17 cellular contexts compared by ENCODE assay signal in genomic region chr12:75750950-75751349, GRCh38.
DNase-seq lines count a peak whose midpoint lies in the region; ATAC-seq and TF ChIP-seq lines count a peak whose summit lies in the region.
"Had no signal": no experiment of that assay in that cellular context is flagged by ENCODE, and none has a peak within 500 bp of the region (broad histone marks: within the 10 kb centered on the region; RNA-seq: fewer than 3 reads in every experiment).

No MANE protein-coding gene starts in this region.

- TF ChIP-seq CTCF in MCF 10A (IDR thresholded peaks at IDR 0.05; ENCODE audit: unreplicated experiment) (no peak), breast epithelium (IDR thresholded peaks at IDR 0.05) (no peak), left lung (IDR thresholded peaks at IDR 0.05) (no peak)
- no peak for TF ChIP-seq CTCF in activated CD8-positive, alpha-beta T cell treated with anti-CD3 and anti-CD28 coated beads for 36 hours (IDR thresholded peaks at IDR 0.05)

- H3K9me3 ChIP-seq in breast epithelium (no peaks in the 10 kb centered on the region), left lung (no peaks in the 10 kb centered on the region)
- H3K9me3 ChIP-seq: prostate gland had no signal

- H3K27me3 Mint-ChIP-seq in MCF 10A (ENCODE audit: insufficient read depth, unreplicated experiment), result no peaks in the 10 kb centered on the region
- H3K27me3 Mint-ChIP-seq in activated CD8-positive, alpha-beta T cell treated with anti-CD3 and anti-CD28 coated beads for 36 hours, result peaks cover 9% of the 10 kb centered on the region

- H3K4me3 ChIP-seq in breast epithelium (no peak overlapping the region), left lung (no peak overlapping the region)
- H3K4me3 ChIP-seq: dorsolateral prefrontal cortex, prostate gland had no signal

- POLR2A ChIA-PET in MCF 10A (lab: Yijun Ruan, JAX), result interaction anchor here (0.7 kb wide), 1 partner anchor 30 kb away, joined by 3 read pairs; no protein-coding TSS in a partner anchor
- POLR2A ChIA-PET in activated CD8-positive, alpha-beta T cell treated with anti-CD3 and anti-CD28 coated beads for 36 hours (lab: Charles Lee), result no interaction called here
- POLR2A ChIA-PET in HEK293T (lab: Yijun Ruan, JAX), result interaction anchor here (0.6 kb wide), 1 partner anchor 82 kb away, joined by 3 read pairs; no protein-coding TSS in a partner anchor

- H3K9me3 Mint-ChIP-seq in MCF 10A (ENCODE audit: unreplicated experiment), result no peaks in the 10 kb centered on the region
- peaks cover 2% of the 10 kb centered on the region for H3K9me3 Mint-ChIP-seq in activated CD8-positive, alpha-beta T cell treated with anti-CD3 and anti-CD28 coated beads for 36 hours

- H3K27ac ChIP-seq in breast epithelium, result no peak overlapping the region
- H3K27ac ChIP-seq in left lung, result peak overlapping the region in 1 of 2 donors; percentile 44
- H3K27ac ChIP-seq: 22Rv1, dorsolateral prefrontal cortex, prostate gland had no signal

- no peak overlapping the region for H3K4me3 Mint-ChIP-seq in MCF 10A (ENCODE audit: unreplicated experiment)
- H3K4me3 Mint-ChIP-seq in activated CD8-positive, alpha-beta T cell treated with anti-CD3 and anti-CD28 coated beads for 36 hours, result no peak overlapping the region
- H3K4me3 Mint-ChIP-seq: activated CD8-positive, alpha-beta T cell treated with anti-CD3 and anti-CD28 coated beads, Interleukin-2, amount 10 ng/mL, durations not matched to agents 7 days and 5 days had no signal

- ATAC-seq in left lung (peak; percentile 31), GM19023 (IDR thresholded peaks at IDR 0.05; ENCODE audit: unreplicated experiment) (no peak)
- ATAC-seq in activated CD8-positive, alpha-beta T cell treated with anti-CD3 and anti-CD28 coated beads for 36 hours, result no peak
- ATAC-seq: activated CD8-positive, alpha-beta T cell treated with anti-CD3 and anti-CD28 coated beads, Interleukin-2, amount 10 ng/mL, durations not matched to agents 7 days and 5 days had no signal

- no peaks in the 10 kb centered on the region for H3K36me3 ChIP-seq in breast epithelium
- no peaks in the 10 kb centered on the region for H3K36me3 ChIP-seq in left lung
- H3K36me3 ChIP-seq: prostate gland had no signal

- BruUV-seq in MCF 10A (replicated peaks; lab: Mats Ljungman, UMichigan), result no TSS peak

- TF ChIP-seq POLR2A in breast epithelium (IDR thresholded peaks at IDR 0.05), result no peak

- H3K36me3 Mint-ChIP-seq in MCF 10A (ENCODE audit: insufficient read depth, unreplicated experiment), result no peaks in the 10 kb centered on the region
- H3K36me3 Mint-ChIP-seq in activated CD8-positive, alpha-beta T cell treated with anti-CD3 and anti-CD28 coated beads for 36 hours (ENCODE audit: low read depth), result no peaks in the 10 kb centered on the region

- H3K4me1 ChIP-seq in breast epithelium (no peaks in the 10 kb centered on the region), left lung (no peaks in the 10 kb centered on the region)
- H3K4me1 ChIP-seq: prostate gland had no signal

- no peaks in the 10 kb centered on the region for H3K4me1 Mint-ChIP-seq in MCF 10A (ENCODE audit: insufficient read depth, unreplicated experiment)
- peaks cover 14% of the 10 kb centered on the region for H3K4me1 Mint-ChIP-seq in activated CD8-positive, alpha-beta T cell treated with anti-CD3 and anti-CD28 coated beads for 36 hours (ENCODE audit: low read depth)

- CTCF ChIA-PET in MCF 10A (lab: Yijun Ruan, JAX) (interaction anchor here (0.6 kb wide), 1 partner anchor 65 kb away, joined by 3 read pairs; no protein-coding TSS in a partner anchor), HEK293T (lab: Yijun Ruan, JAX) (interaction anchor here (0.7 kb wide), 1 partner anchor 52 kb away, joined by 3 read pairs; no protein-coding TSS in a partner anchor)
- CTCF ChIA-PET in activated CD8-positive, alpha-beta T cell treated with anti-CD3 and anti-CD28 coated beads for 36 hours (lab: Charles Lee), result interaction anchor here (1.0 to 1.3 kb wide), 2 partner anchors 9 to 223 kb away, joined by 3 to 4 read pairs; no protein-coding TSS in a partner anchor

- intact Hi-C loops in MCF 10A (cut with micrococcal nuclease), result no loop called here
- intact Hi-C loops in breast epithelium (cut with DNase I; ENCODE audit: low total_unique reads), result no loop called here
- intact Hi-C loops in left lung (cut with DNase I), result no loop called here
- intact Hi-C loops in activated CD8-positive, alpha-beta T cell treated with anti-CD3 and anti-CD28 coated beads for 36 hours (cut with micrococcal nuclease), result no loop called here

- no peaks in the 10 kb centered on the region for H3K27me3 ChIP-seq in breast epithelium
- H3K27me3 ChIP-seq in left lung, result no peaks in the 10 kb centered on the region
- H3K27me3 ChIP-seq: dorsolateral prefrontal cortex had no signal

- DNase-seq in MCF 10A (ENCODE audit: unreplicated experiment) (peak; percentile 10), breast epithelium (ENCODE audit: low spot score in 2 of 2) (no peak), cerebellum (ENCODE audit: low spot score) (peak; percentile 21), left lung (no peak), islet precursor cell (no peak), HEK293T (ENCODE audit: extremely low spot score) (no peak)
- DNase-seq in activated CD8-positive, alpha-beta T cell treated with anti-CD3 and anti-CD28 coated beads for 36 hours, result no peak
- DNase-seq: activated CD8-positive, alpha-beta T cell treated with anti-CD3 and anti-CD28 coated beads, Interleukin-2, amount 10 ng/mL, durations not matched to agents 7 days and 5 days; activated naive CD4-positive, alpha-beta T cell; DMS79; dorsolateral prefrontal cortex; hypothalamus; KBM-7; T-helper 2 cell had no signal

- H3K27ac Mint-ChIP-seq in MCF 10A (ENCODE audit: low read depth, unreplicated experiment), result no peak overlapping the region
- H3K27ac Mint-ChIP-seq in activated CD8-positive, alpha-beta T cell treated with anti-CD3 and anti-CD28 coated beads for 36 hours, result no peak overlapping the region
- H3K27ac Mint-ChIP-seq: activated CD8-positive, alpha-beta T cell treated with anti-CD3 and anti-CD28 coated beads, Interleukin-2, amount 10 ng/mL, durations not matched to agents 7 days and 5 days had no signal

TF ChIP-seq in HEK293T, 16 proteins besides CTCF, POLR2A, EP300 and RAD21:
- TF ChIP-seq ZNF384 (IDR thresholded peaks at IDR 0.05) (no peak), CTBP1 (IDR thresholded peaks at IDR 0.05; ENCODE audit: borderline replicate concordance) (no peak), FOXM1 (IDR thresholded peaks at IDR 0.05; ENCODE audit: borderline replicate concordance) (no peak), L3MBTL2 (conservative IDR thresholded peaks at IDR 0.05) (no peak), FOXA1 (IDR thresholded peaks at IDR 0.05) (no peak), NFRKB (IDR thresholded peaks at IDR 0.05) (no peak), SUZ12 (IDR thresholded peaks at IDR 0.05) (no peak), LEF1 (IDR thresholded peaks at IDR 0.05; ENCODE audit: borderline replicate concordance) (no peak), HDGF (IDR thresholded peaks at IDR 0.05; ENCODE audit: borderline replicate concordance) (no peak), ELF4 (IDR thresholded peaks at IDR 0.05) (no peak), TARDBP (IDR thresholded peaks at IDR 0.05) (no peak), PKNOX1 (IDR thresholded peaks at IDR 0.05) (no peak), BHLHE40 (IDR thresholded peaks at IDR 0.05; ENCODE audit: borderline replicate concordance) (no peak), FOXK2 (IDR thresholded peaks at IDR 0.05) (no peak), SP1 (IDR thresholded peaks at IDR 0.05) (no peak), ARNT (IDR thresholded peaks at IDR 0.05) (no peak)

Comparison
In these comparisons a context has a peak if more than half of its experiments do, and no peak if none do; other contexts are left out.
1. DNase-seq: peak in MCF 10A (single experiment) and cerebellum (single experiment); none in breast epithelium (0 of 2), left lung (0 of 2), islet precursor cell (single experiment), activated CD8-positive, alpha-beta T cell treated with anti-CD3 and anti-CD28 coated beads for 36 hours (single experiment) and HEK293T (single experiment).